Comparison of ENCODE assay signal across 1 cellular context in the genomic region with DNA sequence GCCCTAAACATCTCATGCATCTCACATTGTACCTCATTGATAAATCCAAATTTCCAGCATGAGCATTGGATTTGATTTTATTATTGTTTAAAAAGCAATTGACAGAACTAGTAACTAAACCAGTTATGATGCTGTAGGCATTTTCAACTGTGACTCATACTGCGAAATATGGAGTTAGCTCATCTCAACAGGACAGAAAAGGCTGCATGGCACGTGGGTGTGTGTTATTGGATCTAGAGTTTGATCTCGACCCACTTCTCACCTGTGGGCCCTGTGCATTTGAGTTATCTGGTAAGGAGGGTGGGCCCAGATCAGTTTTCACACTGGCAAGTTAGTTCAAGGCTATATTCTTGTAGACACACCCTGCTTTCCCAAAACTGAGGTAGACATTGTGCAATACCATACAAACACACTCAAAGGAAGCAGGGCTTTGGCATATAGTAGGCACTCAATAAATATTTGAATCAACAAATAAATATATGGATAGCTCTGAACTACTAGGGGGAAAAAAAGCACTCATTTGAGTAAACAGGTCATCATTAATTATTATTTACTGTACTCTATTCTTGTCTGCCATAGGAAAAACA.
A peak's percentile ranks its signal among the peaks of the same experiment; 100 is the strongest.
TF ChIP-seq lines count a peak whose summit lies in the region.

No MANE protein-coding gene starts in this region.

TF ChIP-seq in GM12878, 131 proteins besides CTCF, POLR2A, EP300 and RAD21 (continued from another document):
- no peak; the same call in 1 of the 2 replicates for TF ChIP-seq RUNX3 (IDR thresholded peaks at IDR 0.05; ENCODE audit: low read length)
- TF ChIP-seq TCF12 (IDR thresholded peaks at IDR 0.05; ENCODE audit: low read depth, low read length): no peak
- no peak for TF ChIP-seq POLR2AphosphoS5 (IDR thresholded peaks at IDR 0.05; ENCODE audit: low read length)
- TF ChIP-seq HDGF (IDR thresholded peaks at IDR 0.05): no peak
- TF ChIP-seq ZNF24 (IDR thresholded peaks at IDR 0.05): no peak
- 0 out of 2 replicates have a peak, but pooled peaks have one; percentile 46 for TF ChIP-seq YY1 (IDR thresholded peaks at IDR 0.05; ENCODE audit: low read depth, low read length)
- no peak for TF ChIP-seq TARDBP (IDR thresholded peaks at IDR 0.05; ENCODE audit: borderline replicate concordance)
- no peak for TF ChIP-seq ETV6 (conservative IDR thresholded peaks at IDR 0.05 in 1 of 2, IDR thresholded peaks at IDR 0.05 in 1 of 2; ENCODE audit: borderline replicate concordance in 1 of 2, low read depth in 1 of 2)
- no peak for TF ChIP-seq ZBED1 (IDR thresholded peaks at IDR 0.05; ENCODE audit: borderline replicate concordance)
- TF ChIP-seq, protein P1, sequence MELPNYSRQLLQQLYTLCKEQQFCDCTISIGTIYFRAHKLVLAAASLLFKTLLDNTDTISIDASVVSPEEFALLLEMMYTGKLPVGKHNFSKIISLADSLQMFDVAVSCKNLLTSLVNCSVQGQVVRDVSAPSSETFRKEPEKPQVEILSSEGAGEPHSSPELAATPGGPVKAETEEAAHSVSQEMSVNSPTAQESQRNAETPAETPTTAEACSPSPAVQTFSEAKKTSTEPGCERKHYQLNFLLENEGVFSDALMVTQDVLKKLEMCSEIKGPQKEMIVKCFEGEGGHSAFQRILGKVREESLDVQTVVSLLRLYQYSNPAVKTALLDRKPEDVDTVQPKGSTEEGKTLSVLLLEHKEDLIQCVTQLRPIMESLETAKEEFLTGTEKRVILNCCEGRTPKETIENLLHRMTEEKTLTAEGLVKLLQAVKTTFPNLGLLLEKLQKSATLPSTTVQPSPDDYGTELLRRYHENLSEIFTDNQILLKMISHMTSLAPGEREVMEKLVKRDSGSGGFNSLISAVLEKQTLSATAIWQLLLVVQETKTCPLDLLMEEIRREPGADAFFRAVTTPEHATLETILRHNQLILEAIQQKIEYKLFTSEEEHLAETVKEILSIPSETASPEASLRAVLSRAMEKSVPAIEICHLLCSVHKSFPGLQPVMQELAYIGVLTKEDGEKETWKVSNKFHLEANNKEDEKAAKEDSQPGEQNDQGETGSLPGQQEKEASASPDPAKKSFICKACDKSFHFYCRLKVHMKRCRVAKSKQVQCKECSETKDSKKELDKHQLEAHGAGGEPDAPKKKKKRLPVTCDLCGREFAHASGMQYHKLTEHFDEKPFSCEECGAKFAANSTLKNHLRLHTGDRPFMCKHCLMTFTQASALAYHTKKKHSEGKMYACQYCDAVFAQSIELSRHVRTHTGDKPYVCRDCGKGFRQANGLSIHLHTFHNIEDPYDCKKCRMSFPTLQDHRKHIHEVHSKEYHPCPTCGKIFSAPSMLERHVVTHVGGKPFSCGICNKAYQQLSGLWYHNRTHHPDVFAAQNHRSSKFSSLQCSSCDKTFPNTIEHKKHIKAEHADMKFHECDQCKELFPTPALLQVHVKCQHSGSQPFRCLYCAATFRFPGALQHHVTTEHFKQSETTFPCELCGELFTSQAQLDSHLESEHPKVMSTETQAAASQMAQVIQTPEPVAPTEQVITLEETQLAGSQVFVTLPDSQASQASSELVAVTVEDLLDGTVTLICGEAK (IDR thresholded peaks at IDR 0.05; ENCODE audit: borderline replicate concordance): no peak
- TF ChIP-seq, protein P2, sequence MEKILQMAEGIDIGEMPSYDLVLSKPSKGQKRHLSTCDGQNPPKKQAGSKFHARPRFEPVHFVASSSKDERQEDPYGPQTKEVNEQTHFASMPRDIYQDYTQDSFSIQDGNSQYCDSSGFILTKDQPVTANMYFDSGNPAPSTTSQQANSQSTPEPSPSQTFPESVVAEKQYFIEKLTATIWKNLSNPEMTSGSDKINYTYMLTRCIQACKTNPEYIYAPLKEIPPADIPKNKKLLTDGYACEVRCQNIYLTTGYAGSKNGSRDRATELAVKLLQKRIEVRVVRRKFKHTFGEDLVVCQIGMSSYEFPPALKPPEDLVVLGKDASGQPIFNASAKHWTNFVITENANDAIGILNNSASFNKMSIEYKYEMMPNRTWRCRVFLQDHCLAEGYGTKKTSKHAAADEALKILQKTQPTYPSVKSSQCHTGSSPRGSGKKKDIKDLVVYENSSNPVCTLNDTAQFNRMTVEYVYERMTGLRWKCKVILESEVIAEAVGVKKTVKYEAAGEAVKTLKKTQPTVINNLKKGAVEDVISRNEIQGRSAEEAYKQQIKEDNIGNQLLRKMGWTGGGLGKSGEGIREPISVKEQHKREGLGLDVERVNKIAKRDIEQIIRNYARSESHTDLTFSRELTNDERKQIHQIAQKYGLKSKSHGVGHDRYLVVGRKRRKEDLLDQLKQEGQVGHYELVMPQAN (conservative IDR thresholded peaks at IDR 0.05): no peak
- TF ChIP-seq IKZF1 (conservative IDR thresholded peaks at IDR 0.05): 0 out of 2 replicates have a peak, but pooled peaks have one; percentile 25
- 0 out of 2 replicates have a peak, but pooled peaks have one; percentile 10 for TF ChIP-seq BCL11A (IDR thresholded peaks at IDR 0.05; ENCODE audit: low read depth, low read length)
- TF ChIP-seq NFIC (IDR thresholded peaks at IDR 0.05; ENCODE audit: low read depth, low read length): no peak
- no peak for TF ChIP-seq SIX5 (IDR thresholded peaks at IDR 0.05; ENCODE audit: low read depth, low read length, severe bottlenecking)
- no peak for TF ChIP-seq TCF3 (IDR thresholded peaks at IDR 0.05; ENCODE audit: borderline replicate concordance, insufficient read depth, low read depth, low read length)
